Comparison of ENCODE assay signal across 8 cellular contexts in genomic region chr4:145098675-145099037, GRCh38.
DNase-seq lines count a peak whose midpoint lies in the region; ATAC-seq lines count a peak whose summit lies in the region.

No MANE protein-coding gene starts in this region.

- peak; percentile 45 for DNase-seq in Ammon's horn (ENCODE audit: low spot score)
- DNase-seq in RPMI8226 = peak; percentile 30
- DNase-seq in astrocyte of the hippocampus (ENCODE audit: low read depth, low spot score) = peak; percentile 69
- DNase-seq in DMS153 (lab: John Stamatoyannopoulos, UW) = no peak

- H3K4me3 ChIP-seq in iPS-11a (ENCODE audit: low read depth, low read length) = peak overlapping the region; percentile 99
- H3K4me3 ChIP-seq in skin epidermis = peak overlapping the region; percentile 72 to 94 (median 83)

- H3K27ac ChIP-seq in skin epidermis = peak overlapping the region; percentile 63 to 97 (median 90)

- ATAC-seq in GM18870 (IDR thresholded peaks at IDR 0.05; ENCODE audit: unreplicated experiment) (peak; percentile 23), HG03280 (IDR thresholded peaks at IDR 0.05; ENCODE audit: unreplicated experiment) (peak; percentile 20)
